Comparison of ENCODE assay signal across 21 cellular contexts in genomic region chr2:105861198-105861597, GRCh38.
A peak's percentile ranks its signal among the peaks of the same experiment; 100 is the strongest.
DNase-seq lines count a peak whose midpoint lies in the region; ATAC-seq and TF ChIP-seq lines count a peak whose summit lies in the region.
"Had no signal": no experiment of that assay in that cellular context is flagged by ENCODE, and none has a peak within 500 bp of the region (broad histone marks: within the 10 kb centered on the region; RNA-seq: fewer than 3 reads in every experiment).

No MANE protein-coding gene starts in this region.

- H3K27me3 ChIP-seq in endodermal cell (ENCODE audit: control insufficient read depth, insufficient read depth, low read length, poor library complexity, severe bottlenecking): no peaks in the 10 kb centered on the region
- H3K27me3 ChIP-seq: body of pancreas, hepatocyte, SJSA1, uterus had no signal

- H3K9me3 Mint-ChIP-seq in activated naive CD4-positive, alpha-beta T cell treated with anti-CD3 and anti-CD28 coated beads, Interleukin-2, amount 50 U/mL, for 24 hours: no peaks in the 10 kb centered on the region
- H3K9me3 Mint-ChIP-seq in activated CD8-positive, alpha-beta T cell treated with anti-CD3 and anti-CD28 coated beads for 36 hours: no peaks in the 10 kb centered on the region
- no peaks in the 10 kb centered on the region for H3K9me3 Mint-ChIP-seq in endodermal cell
- H3K9me3 Mint-ChIP-seq: CD14-positive monocyte, memory B cell had no signal

- no peak for TF ChIP-seq CTCF in activated CD8-positive, alpha-beta T cell treated with anti-CD3 and anti-CD28 coated beads for 36 hours (IDR thresholded peaks at IDR 0.05)
- no peak for TF ChIP-seq CTCF in endodermal cell (conservative IDR thresholded peaks at IDR 0.05)

- 80 to 96% methylated on average over 3 to 6 of the region's 7 CpGs for WGBS in endodermal cell (ENCODE audit: insufficient coverage in 1 of 2, insufficient read length in 1 of 2), 2 experiments

- H3K27me3 Mint-ChIP-seq in activated naive CD4-positive, alpha-beta T cell treated with anti-CD3 and anti-CD28 coated beads, Interleukin-2, amount 50 U/mL, for 24 hours: no peaks in the 10 kb centered on the region
- no peaks in the 10 kb centered on the region for H3K27me3 Mint-ChIP-seq in activated CD8-positive, alpha-beta T cell treated with anti-CD3 and anti-CD28 coated beads for 36 hours
- H3K27me3 Mint-ChIP-seq in endodermal cell (ENCODE audit: insufficient read depth): no peaks in the 10 kb centered on the region
- H3K27me3 Mint-ChIP-seq: memory B cell had no signal

- no peak overlapping the region for H3K9ac ChIP-seq in endodermal cell (ENCODE audit: extremely low read depth, low read length, poor library complexity, severe bottlenecking)

- POLR2A ChIA-PET in activated CD8-positive, alpha-beta T cell treated with anti-CD3 and anti-CD28 coated beads for 36 hours (lab: Charles Lee): no interaction called here

- no peak overlapping the region for H3K4me3 ChIP-seq in endodermal cell (ENCODE audit: low read length)
- H3K4me3 ChIP-seq: body of pancreas, hepatocyte, SJSA1, uterus had no signal

- H3K9me3 ChIP-seq in endodermal cell (ENCODE audit: control insufficient read depth, low read length): no peaks in the 10 kb centered on the region
- H3K9me3 ChIP-seq: body of pancreas, SJSA1, uterus had no signal

- CTCF ChIA-PET in activated CD8-positive, alpha-beta T cell treated with anti-CD3 and anti-CD28 coated beads for 36 hours (lab: Charles Lee): no interaction called here

- peaks cover 11% of the 10 kb centered on the region for H3K36me3 Mint-ChIP-seq in activated naive CD4-positive, alpha-beta T cell treated with anti-CD3 and anti-CD28 coated beads, Interleukin-2, amount 50 U/mL, for 24 hours
- peaks cover 66% of the 10 kb centered on the region for H3K36me3 Mint-ChIP-seq in activated CD8-positive, alpha-beta T cell treated with anti-CD3 and anti-CD28 coated beads for 36 hours (ENCODE audit: low read depth)
- H3K36me3 Mint-ChIP-seq in endodermal cell (ENCODE audit: low read depth): peaks cover 9% of the 10 kb centered on the region

- intact Hi-C loops in activated CD8-positive, alpha-beta T cell treated with anti-CD3 and anti-CD28 coated beads for 36 hours (cut with micrococcal nuclease): no loop called here

- no peaks in the 10 kb centered on the region for H3K4me1 ChIP-seq in endodermal cell (ENCODE audit: control insufficient read depth, insufficient read depth, low read length)
- H3K4me1 ChIP-seq: uterus had no signal

- H3K27ac Mint-ChIP-seq in activated naive CD4-positive, alpha-beta T cell treated with anti-CD3 and anti-CD28 coated beads, Interleukin-2, amount 50 U/mL, for 24 hours: peak overlapping the region; percentile 78
- peak overlapping the region; percentile 92 for H3K27ac Mint-ChIP-seq in activated CD8-positive, alpha-beta T cell treated with anti-CD3 and anti-CD28 coated beads for 36 hours
- H3K27ac Mint-ChIP-seq in endodermal cell: no peak overlapping the region
- H3K27ac Mint-ChIP-seq: CD14-positive monocyte, memory B cell had no signal

- no peak overlapping the region for H3K27ac ChIP-seq in endodermal cell (ENCODE audit: low read depth, low read length)
- H3K27ac ChIP-seq: body of pancreas, hepatocyte, SJSA1, uterus had no signal

- H3K36me3 ChIP-seq in endodermal cell (ENCODE audit: control insufficient read depth, insufficient read depth, low read length): peaks cover 30% of the 10 kb centered on the region
- H3K36me3 ChIP-seq: uterus had no signal

- peaks cover 98% of the 10 kb centered on the region for H3K4me1 Mint-ChIP-seq in activated naive CD4-positive, alpha-beta T cell treated with anti-CD3 and anti-CD28 coated beads, Interleukin-2, amount 50 U/mL, for 24 hours
- H3K4me1 Mint-ChIP-seq in activated CD8-positive, alpha-beta T cell treated with anti-CD3 and anti-CD28 coated beads for 36 hours (ENCODE audit: low read depth): peaks cover 97% of the 10 kb centered on the region
- H3K4me1 Mint-ChIP-seq in endodermal cell: peaks cover 24% of the 10 kb centered on the region

- no peak for DNase-seq in activated naive CD4-positive, alpha-beta T cell treated with anti-CD3 and anti-CD28 coated beads, Interleukin-2, amount 50 U/mL, for 16 hours
- DNase-seq in activated CD8-positive, alpha-beta T cell treated with anti-CD3 and anti-CD28 coated beads for 36 hours: no peak
- peak; percentile 11 for DNase-seq in endodermal cell
- DNase-seq in glomerular visceral epithelial cell (ENCODE audit: extremely low spot score): no peak
- DNase-seq in effector CD4-positive, alpha-beta T cell: no peak
- DNase-seq: body of pancreas; foreskin fibroblast; NCI-H1092; NCI-H187; NCI-H69; occipital lobe; stimulated activated CD8-positive, alpha-beta memory T cell treated with anti-CD3 and anti-CD28 coated beads, Interleukin-4, amount 100 ng/mL, for 48 hours; substantia nigra; uterus had no signal

- peak overlapping the region; percentile 17 for H3K4me3 Mint-ChIP-seq in activated naive CD4-positive, alpha-beta T cell treated with anti-CD3 and anti-CD28 coated beads, Interleukin-2, amount 50 U/mL, for 24 hours
- peak overlapping the region; percentile 22 for H3K4me3 Mint-ChIP-seq in activated CD8-positive, alpha-beta T cell treated with anti-CD3 and anti-CD28 coated beads for 36 hours
- H3K4me3 Mint-ChIP-seq in endodermal cell: no peak overlapping the region
- H3K4me3 Mint-ChIP-seq: CD14-positive monocyte, memory B cell had no signal

- no peak for ATAC-seq in activated CD8-positive, alpha-beta T cell treated with anti-CD3 and anti-CD28 coated beads for 36 hours
- no peak for ATAC-seq in GM18870 (IDR thresholded peaks at IDR 0.05; ENCODE audit: unreplicated experiment)
- ATAC-seq: body of pancreas, HCT116 had no signal
